23 cellular contexts compared by ENCODE assay signal in genomic region chr2:201172279-201172678, GRCh38. TPM values are rescaled to one million over a fixed set of nuclear protein-coding genes. Genes with fewer than 3 reads are reported as not detected.
"Had no signal": no experiment of that assay in that cellular context is flagged by ENCODE, and none has a peak within 500 bp of the region (broad histone marks: within the 10 kb centered on the region; RNA-seq: fewer than 3 reads in every experiment).

No MANE protein-coding gene starts in this region.

- H3K9me3 Mint-ChIP-seq: neural crest cell, type B pancreatic cell had no signal

- ATAC-seq: activated CD4-positive, alpha-beta T cell treated with anti-CD3 and anti-CD28 coated beads for 36 hours; foreskin keratinocyte; WTC11 had no signal

- H3K27ac Mint-ChIP-seq: activated CD4-positive, alpha-beta T cell treated with anti-CD3 and anti-CD28 coated beads for 36 hours; activated naive CD4-positive, alpha-beta T cell treated with anti-CD3 and anti-CD28 coated beads, Interleukin-2, amount 10 ng/mL, durations not matched to agents 7 days and 5 days; endodermal cell; type B pancreatic cell; WTC11 had no signal

- H3K4me1 Mint-ChIP-seq: endodermal cell, neural crest cell had no signal

- H3K27me3 Mint-ChIP-seq: activated CD4-positive, alpha-beta T cell treated with anti-CD3 and anti-CD28 coated beads for 36 hours; type B pancreatic cell had no signal

- H3K27me3 ChIP-seq: foreskin keratinocyte, spleen had no signal

- H3K4me3 ChIP-seq: spleen, thoracic aorta had no signal

- H3K27ac ChIP-seq: epithelial cell of prostate, foreskin keratinocyte, spleen, thoracic aorta had no signal

- DNase-seq: activated CD4-positive, alpha-beta T cell treated with anti-CD3 and anti-CD28 coated beads for 36 hours; activated CD4-positive, alpha-beta T cell treated with anti-CD3 and anti-CD28 coated beads, Interleukin-2, amount 50 U/mL, for 4 hours; activated CD8-positive, alpha-beta memory T cell treated with anti-CD3 and anti-CD28 coated beads for 24 hours; activated CD8-positive, alpha-beta memory T cell treated with anti-CD3 and anti-CD28 coated beads, Interleukin-2, amount 50 U/mL, for 48 hours; activated effector memory CD4-positive, alpha-beta T cell treated with anti-CD3 and anti-CD28 coated beads, Interleukin-2, amount 50 U/mL, for 16 hours; activated naive CD4-positive, alpha-beta T cell treated with anti-CD3 and anti-CD28 coated beads, Interleukin-2, amount 10 ng/mL, durations not matched to agents 7 days and 5 days; activated T-cell treated with anti-CD3 and anti-CD28 coated beads, Interleukin-2, amount 50 U/mL, for 48 hours; cortex of kidney; endodermal cell; foreskin keratinocyte; left ventricle myocardium superior; mammary epithelial cell; midbrain; retina; spleen; stimulated activated CD4-positive, alpha-beta T cell treated with anti-CD3 and anti-CD28 coated beads, Interleukin-4, amount 100 ng/mL, for 1 hour; stimulated activated naive CD4-positive, alpha-beta T cell treated with Interleukin-2 at 50 U/mL for 16 hours; T-helper 9 cell had no signal

- H3K4me3 Mint-ChIP-seq: activated CD4-positive, alpha-beta T cell treated with anti-CD3 and anti-CD28 coated beads for 36 hours; activated naive CD4-positive, alpha-beta T cell treated with anti-CD3 and anti-CD28 coated beads, Interleukin-2, amount 10 ng/mL, durations not matched to agents 7 days and 5 days; endodermal cell; neural crest cell; type B pancreatic cell; WTC11 had no signal

- H3K4me1 ChIP-seq: foreskin keratinocyte had no signal

RNA-seq across cellular contexts. Expression of gene CASP10, which starts 10.7 kb away (rescaled TPM):
- total RNA-seq: neural crest cell had no signal
